Comparison of ENCODE assay signal across 24 cellular contexts in the genomic region with DNA sequence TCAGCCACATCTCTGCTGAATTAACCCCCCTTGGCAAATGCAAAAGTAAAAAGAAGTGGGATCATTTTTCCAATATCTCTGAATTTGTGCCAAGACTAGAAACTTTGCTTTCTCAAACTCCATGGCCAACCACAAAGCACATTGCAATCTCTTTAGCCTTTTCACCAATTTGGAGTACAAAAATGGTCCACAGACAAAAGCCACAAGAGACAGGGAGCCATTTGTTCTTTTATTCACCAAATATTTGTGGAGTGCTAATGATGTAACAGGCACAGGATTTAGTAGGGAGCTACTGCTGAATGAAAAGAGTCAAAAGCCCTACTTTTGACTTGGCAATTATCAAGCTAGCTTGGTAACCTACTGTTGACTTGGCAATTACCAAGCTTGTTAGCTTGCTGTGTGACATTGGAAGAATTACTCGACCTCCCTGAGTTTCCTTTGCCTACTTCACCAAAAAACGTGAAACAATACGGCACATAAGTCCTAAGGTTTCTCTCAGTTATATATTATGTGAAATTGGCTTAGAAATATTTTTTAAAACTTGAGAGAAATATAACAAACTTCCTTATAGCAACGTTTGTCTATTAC.
DNase-seq lines count a peak whose midpoint lies in the region; ATAC-seq, FAIRE-seq and TF ChIP-seq lines count a peak whose summit lies in the region.
"Had no signal": no experiment of that assay in that cellular context is flagged by ENCODE, and none has a peak within 500 bp of the region (broad histone marks: within the 10 kb centered on the region; RNA-seq: fewer than 3 reads in every experiment).

No MANE protein-coding gene starts in this region.

- H3K14ac ChIP-seq in IMR-90 (replicated peaks; ENCODE audit: low read depth, low read length): peak overlapping the region; percentile 62; the same call in 1 of the 2 replicates

- peak overlapping the region; percentile 71 for H2BK120ac ChIP-seq in IMR-90 (ENCODE audit: low read depth, low read length)

- 0 out of 2 replicates have a peak, but pooled peaks cover 12% of the 10 kb centered on the region for H3K9me1 ChIP-seq in IMR-90 (ENCODE audit: insufficient read depth, low read length)

- dilution Hi-C loops in IMR-90 (cut with HindIII; ENCODE audit: low sequenced_read_pairs, unreplicated experiment): no loop called here

- H3K4me1 Mint-ChIP-seq in astrocyte (ENCODE audit: low read depth, unreplicated experiment) (no peaks in the 10 kb centered on the region), T-helper 17 cell (peaks cover 1% of the 10 kb centered on the region)
- H3K4me1 Mint-ChIP-seq in T-helper 2 cell treated with Interferon-gamma antibody and Interleukin-4, amounts not matched to agents 5 μg/mL and 100 μg/mL, for 36 hours (ENCODE audit: low read depth): peaks cover 2% of the 10 kb centered on the region

- H2BK5ac ChIP-seq in IMR-90 (ENCODE audit: low read depth, low read length, poor library complexity, severe bottlenecking): no peak overlapping the region

- no peak overlapping the region for H3K18ac ChIP-seq in IMR-90 (ENCODE audit: low read depth, low read length)

- no peaks in the 10 kb centered on the region for H3K36me3 Mint-ChIP-seq in astrocyte (ENCODE audit: low read depth, unreplicated experiment)
- no peaks in the 10 kb centered on the region for H3K36me3 Mint-ChIP-seq in T-helper 17 cell (ENCODE audit: low read depth)
- no peaks in the 10 kb centered on the region for H3K36me3 Mint-ChIP-seq in T-helper 2 cell treated with Interferon-gamma antibody and Interleukin-4, amounts not matched to agents 5 μg/mL and 100 μg/mL, for 36 hours (ENCODE audit: low read depth)
- H3K36me3 Mint-ChIP-seq: CD4-positive, CD25-positive, alpha-beta regulatory T cell had no signal

- H3K9ac ChIP-seq in IMR-90 (ENCODE audit: low read depth, low read length): no peak overlapping the region
- H3K9ac ChIP-seq in astrocyte (ENCODE audit: low read length): no peak overlapping the region
- H3K9ac ChIP-seq: SK-N-SH had no signal

- H2AK9ac ChIP-seq in IMR-90 (replicated peaks; ENCODE audit: low read depth, low read length, poor library complexity): no peak overlapping the region

- H3K9me3 Mint-ChIP-seq in astrocyte (ENCODE audit: unreplicated experiment): no peaks in the 10 kb centered on the region
- H3K9me3 Mint-ChIP-seq in T-helper 2 cell treated with Interferon-gamma antibody and Interleukin-4, amounts not matched to agents 5 μg/mL and 100 μg/mL, for 36 hours: no peaks in the 10 kb centered on the region

- TF ChIP-seq CTCF in AG10803 (conservative IDR thresholded peaks at IDR 0.05; ENCODE audit: low read length) (no peak), IMR-90 (conservative IDR thresholded peaks at IDR 0.05; ENCODE audit: low read depth, low read length) (no peak), astrocyte (IDR thresholded peaks at IDR 0.05; ENCODE audit: insufficient read depth, low read depth, low read length) (no peak), heart left ventricle (IDR thresholded peaks at IDR 0.05) (no peak)

- no peak for TF ChIP-seq RAD21 in IMR-90 (IDR thresholded peaks at IDR 0.05; ENCODE audit: low read length)

- H3K4me3 Mint-ChIP-seq in astrocyte (ENCODE audit: unreplicated experiment) (no peak overlapping the region), T-helper 17 cell (no peak overlapping the region)
- no peak overlapping the region for H3K4me3 Mint-ChIP-seq in T-helper 2 cell treated with Interferon-gamma antibody and Interleukin-4, amounts not matched to agents 5 μg/mL and 100 μg/mL, for 36 hours
- H3K4me3 Mint-ChIP-seq: CD4-positive, CD25-positive, alpha-beta regulatory T cell had no signal

- H3K27ac Mint-ChIP-seq in astrocyte (ENCODE audit: unreplicated experiment) (no peak overlapping the region), T-helper 17 cell (no peak overlapping the region)
- H3K27ac Mint-ChIP-seq in T-helper 2 cell treated with Interferon-gamma antibody and Interleukin-4, amounts not matched to agents 5 μg/mL and 100 μg/mL, for 36 hours: no peak overlapping the region
- H3K27ac Mint-ChIP-seq: CD4-positive, CD25-positive, alpha-beta regulatory T cell had no signal

- H3K4me1 ChIP-seq in IMR-90 (ENCODE audit: control insufficient read depth, insufficient read depth, low read length): peaks cover 18% of the 10 kb centered on the region
- peaks cover 9% of the 10 kb centered on the region for H3K4me1 ChIP-seq in astrocyte (ENCODE audit: insufficient read depth, low read length)
- H3K4me1 ChIP-seq in heart left ventricle: peaks cover 0 to 42% (median 28%) of the 10 kb centered on the region in 12 donors

- H2AK5ac ChIP-seq in IMR-90 (ENCODE audit: low read depth, low read length): peak overlapping the region; percentile 32; the same call in 1 of the 2 replicates

- H3K79me1 ChIP-seq in IMR-90 (ENCODE audit: low read depth in 1 of 2, low read length in 2 of 2): no peaks in the 10 kb centered on the region

- in situ Hi-C loops in IMR-90 (cut with MboI; ENCODE audit: low sequenced_read_pairs): no loop called here

- DNase-seq in AG10803 (ENCODE audit: low read depth) (peak; percentile 24), IMR-90 (no peak), astrocyte (ENCODE audit: low read depth) (peak; percentile 52), fibroblast of peridontal ligament (ENCODE audit: extremely low read depth) (peak; percentile 45), heart left ventricle (no peak), T-helper 17 cell (no peak)
- DNase-seq in stimulated activated naive CD4-positive, alpha-beta T cell (lab: John Stamatoyannopoulos, UW): no peak
- DNase-seq in T-helper 2 cell treated with Interferon-gamma antibody and Interleukin-4, amounts not matched to agents 5 μg/mL and 100 μg/mL, for 36 hours (ENCODE audit: low spot score): no peak
- DNase-seq: BE2C; CD4-positive, CD25-positive, alpha-beta regulatory T cell; GOT3; HCEC 1CT; KG1; NCI-H1105; NCI-H1694; NCI-H2081; NCI-H2171; NCI-H345; NCI-H524; NCI-H774; SHP77; SK-N-SH had no signal

- peak overlapping the region; percentile 25; the same call in 1 of the 2 replicates for H3K56ac ChIP-seq in IMR-90 (ENCODE audit: extremely low read depth, insufficient read depth, low read length)

- CTCF ChIA-PET in IMR-90 (lab: Yijun Ruan, JAX): no interaction called here

- TF ChIP-seq POLR2A in IMR-90 (IDR thresholded peaks at IDR 0.05; ENCODE audit: low read depth, low read length) (no peak), heart left ventricle (IDR thresholded peaks at IDR 0.05) (no peak)

- H3K27ac ChIP-seq in IMR-90 (ENCODE audit: insufficient read depth, low read length): no peak overlapping the region
- no peak overlapping the region for H3K27ac ChIP-seq in astrocyte (ENCODE audit: low read depth, low read length)
- H3K27ac ChIP-seq in heart left ventricle: no peak overlapping the region

- peak overlapping the region; percentile 84 for H2BK20ac ChIP-seq in IMR-90 (ENCODE audit: low read depth, low read length)

- ATAC-seq in IMR-90 (ENCODE audit: low read depth) (no peak), heart left ventricle (no peak), T-helper 17 cell (no peak)

- peak overlapping the region; percentile 43; the same call in 1 of the 2 replicates for H3K23ac ChIP-seq in IMR-90 (ENCODE audit: low read depth, low read length)

- H2AFZ ChIP-seq in IMR-90 (replicated peaks; ENCODE audit: low read length, poor library complexity) (no peak overlapping the region), astrocyte (ENCODE audit: low read depth, low read length) (no peak overlapping the region)

- H4K20me1 ChIP-seq in IMR-90 (ENCODE audit: insufficient read depth, low read length): no peaks in the 10 kb centered on the region
- no peaks in the 10 kb centered on the region for H4K20me1 ChIP-seq in astrocyte (ENCODE audit: insufficient read depth, low read length)

- H3K4me2 ChIP-seq in IMR-90 (ENCODE audit: low read depth, low read length) (no peak overlapping the region), astrocyte (ENCODE audit: low read length) (no peak overlapping the region)

- peak overlapping the region; percentile 53; the same call in 2 of the 3 replicates for H2BK15ac ChIP-seq in IMR-90 (ENCODE audit: low read depth, low read length)

- POLR2A ChIA-PET in IMR-90 (lab: Charles Lee; ENCODE audit: unreplicated experiment): no interaction called here

- FAIRE-seq in astrocyte (lab: Jason Lieb, UNC): no peak
- FAIRE-seq: A204.1, GM19239 had no signal

- H3K36me3 ChIP-seq in IMR-90 (ENCODE audit: control insufficient read depth, insufficient read depth, low read length) (no peaks in the 10 kb centered on the region), astrocyte (ENCODE audit: insufficient read depth, low read length) (no peaks in the 10 kb centered on the region), heart left ventricle (no peaks in the 10 kb centered on the region)
- H3K36me3 ChIP-seq: BE2C had no signal

- peak overlapping the region; percentile 32; the same call in 1 of the 2 replicates for H4K5ac ChIP-seq in IMR-90 (ENCODE audit: low read depth, low read length)

- intact Hi-C loops in IMR-90 (cut with micrococcal nuclease): no loop called here
- intact Hi-C loops in heart left ventricle (cut with DNase I): loop anchor here in 2 of 10 donors (10.0 kb wide), 2 partner anchors 88 to 98 kb away; partner anchors contain the start of gene KLF3 (in 1 of the 2)

- H3K9me3 ChIP-seq in IMR-90 (ENCODE audit: control insufficient read depth, insufficient read depth, low read length) (no peaks in the 10 kb centered on the region), astrocyte (ENCODE audit: insufficient read depth, low read depth, low read length) (no peaks in the 10 kb centered on the region), heart left ventricle (peaks cover 0 to 6% (median 0%) of the 10 kb centered on the region in 12 donors), T-helper 17 cell (ENCODE audit: control insufficient read depth, low read length, poor library complexity, severe bottlenecking) (no peaks in the 10 kb centered on the region)
- H3K9me3 ChIP-seq: BE2C, SK-N-SH had no signal

- H3K27me3 Mint-ChIP-seq in astrocyte (ENCODE audit: low read depth, unreplicated experiment) (no peaks in the 10 kb centered on the region), T-helper 17 cell (peaks cover 13% of the 10 kb centered on the region)
- peaks cover 31% of the 10 kb centered on the region for H3K27me3 Mint-ChIP-seq in T-helper 2 cell treated with Interferon-gamma antibody and Interleukin-4, amounts not matched to agents 5 μg/mL and 100 μg/mL, for 36 hours (ENCODE audit: low read depth)

- no peak overlapping the region for H4K8ac ChIP-seq in IMR-90 (ENCODE audit: low read depth in 2 of 2, low read length in 2 of 2)

- no peaks in the 10 kb centered on the region for H3K79me2 ChIP-seq in astrocyte (ENCODE audit: insufficient read depth, low read length)

- BruUV-seq in IMR-90 (replicated peaks; lab: Mats Ljungman, UMichigan): no TSS peak

- 100% methylated on average over 1 of the region's 4 CpGs; no CpG with 5 or more reads in 1 of the 2 experiments for WGBS in IMR-90 (ENCODE audit: extremely low coverage in 2 of 2, insufficient read length in 1 of 2), 2 experiments
- 81 to 98% (median 94%) methylated on average over 4 of the region's 4 CpGs for WGBS in heart left ventricle, 4 donors

- peak overlapping the region; percentile 27; the same call in 1 of the 2 replicates for H4K91ac ChIP-seq in IMR-90 (ENCODE audit: insufficient read depth, low read depth, low read length)

- no peak overlapping the region for H3K4me3 ChIP-seq in AG10803 (ENCODE audit: low read length)
- H3K4me3 ChIP-seq in IMR-90 (ENCODE audit: insufficient read depth, low read depth, low read length): no peak overlapping the region
- H3K4me3 ChIP-seq in astrocyte (ENCODE audit: insufficient read depth, low read depth, low read length): no peak overlapping the region
- no peak overlapping the region for H3K4me3 ChIP-seq in heart left ventricle

- H3K27me3 ChIP-seq in IMR-90 (ENCODE audit: control insufficient read depth, insufficient read depth, low read length): no peaks in the 10 kb centered on the region
- no peaks in the 10 kb centered on the region for H3K27me3 ChIP-seq in astrocyte (ENCODE audit: insufficient read depth, low read length)
- no peaks in the 10 kb centered on the region for H3K27me3 ChIP-seq in heart left ventricle
- H3K27me3 ChIP-seq: BE2C had no signal

- H3K4ac ChIP-seq in IMR-90 (ENCODE audit: low read depth, low read length): peak overlapping the region; percentile 66

Comparison
In these comparisons a context has a peak if more than half of its experiments do, and no peak if none do; other contexts are left out.
1. DNase-seq: peak in AG10803 (single experiment), astrocyte (single experiment) and fibroblast of peridontal ligament (single experiment); none in IMR-90 (single experiment), stimulated activated naive CD4-positive, alpha-beta T cell (0 of 6), heart left ventricle (0 of 5), T-helper 17 cell (0 of 3) and T-helper 2 cell treated with Interferon-gamma antibody and Interleukin-4, amounts not matched to agents 5 μg/mL and 100 μg/mL, for 36 hours (single experiment).